1 cellular context compared by ENCODE assay signal in genomic region chr2:25041928-25042320, GRCh38.
TF ChIP-seq lines count a peak whose summit lies in the region.

Gene EFR3B, plus strand, starts transcription at chr2:25042076. Its CDS starts 237 bp downstream, at chr2:25042313.

TF ChIP-seq in H1, 55 proteins besides CTCF, POLR2A, EP300 and RAD21:
- no peak for TF ChIP-seq KDM1A (IDR thresholded peaks at IDR 0.05; ENCODE audit: borderline replicate concordance, low read length)
- TF ChIP-seq EGR1 (IDR thresholded peaks at IDR 0.05; ENCODE audit: borderline replicate concordance, low read depth, low read length) = peak; percentile 55; the same call in 1 of the 2 replicates
